Comparison of ENCODE assay signal across 25 cellular contexts in genomic region chr10:51685768-51686167, GRCh38. TPM values are rescaled to one million over a fixed set of nuclear protein-coding genes. Genes with fewer than 3 reads are reported as not detected.
A peak's percentile ranks its signal among the peaks of the same experiment; 100 is the strongest.
DNase-seq lines count a peak whose midpoint lies in the region; ATAC-seq, FAIRE-seq and TF ChIP-seq lines count a peak whose summit lies in the region.
"Had no signal": no experiment of that assay in that cellular context is flagged by ENCODE, and none has a peak within 500 bp of the region (broad histone marks: within the 10 kb centered on the region; RNA-seq: fewer than 3 reads in every experiment).

No MANE protein-coding gene starts in this region.

- H3K27me3 ChIP-seq in GM23248 (replicated peaks; ENCODE audit: insufficient read depth) (no peaks in the 10 kb centered on the region), PC-3 (ENCODE audit: low read length) (no peaks in the 10 kb centered on the region), bronchial epithelial cell (ENCODE audit: control insufficient read depth, insufficient read depth, low read length) (no peaks in the 10 kb centered on the region), osteoblast (ENCODE audit: insufficient read depth, low read length) (no peaks in the 10 kb centered on the region), testis (no peaks in the 10 kb centered on the region), H9 (ENCODE audit: insufficient read depth, low read length) (no peaks in the 10 kb centered on the region)
- H3K27me3 ChIP-seq: heart left ventricle, suprapubic skin, vagina had no signal

- no TSS peak for BruUV-seq in PC-3 (replicated peaks; lab: Mats Ljungman, UMichigan)

- H3K4ac ChIP-seq in H9 (ENCODE audit: low read depth, low read length): no peak overlapping the region

- in situ Hi-C loops in GM23248 (cut with MboI): no loop called here

- no peak overlapping the region for H3K4me2 ChIP-seq in GM23248 (ENCODE audit: unreplicated experiment)
- H3K4me2 ChIP-seq in PC-3 (ENCODE audit: low read length): peak overlapping the region; percentile 11; the same call in 1 of the 2 replicates
- no peak overlapping the region for H3K4me2 ChIP-seq in osteoblast (ENCODE audit: insufficient read depth, low read length)
- H3K4me2 ChIP-seq in H9 (ENCODE audit: insufficient read depth, insufficient read length, low read length): no peak overlapping the region

- peak; percentile 64 for ATAC-seq in PC-3
- ATAC-seq in GM21717 (IDR thresholded peaks at IDR 0.05; ENCODE audit: unreplicated experiment): no peak
- ATAC-seq: activated CD4-positive, CD25-positive, alpha-beta regulatory T cell treated with anti-CD3 and anti-CD28 coated beads, Interleukin-2, amount 50 U/mL, for 24 hours; heart left ventricle; K562; left lobe of liver; stimulated activated memory B cell treated with anti-CD40 and anti-IgM and Interleukin-4, amounts not matched to agents 10 μg/mL and 1 μg/mL and 100 μg/mL, for 72 hours had no signal

- H4K5ac ChIP-seq in H9 (ENCODE audit: insufficient read length, low read depth, low read length): no peak overlapping the region

- CTCF ChIA-PET in PC-3 (lab: Charles Lee): no interaction called here

- H4K91ac ChIP-seq in H9 (ENCODE audit: insufficient read length, low read depth, low read length): no peak overlapping the region

- H3K27ac Mint-ChIP-seq in H9: peak overlapping the region in 1 of 3 experiments; percentile 71; a peak in 1 of 7 replicates
- H3K27ac Mint-ChIP-seq: activated T-cell treated with anti-CD3 and anti-CD28 coated beads, Interleukin-2, amount 50 U/mL, for 24 hours; progenitor cell of endocrine pancreas; stimulated activated memory B cell treated with anti-CD40 and anti-IgM and Interleukin-4, amounts not matched to agents 10 μg/mL and 1 μg/mL and 100 μg/mL, for 72 hours had no signal

- no peak overlapping the region for H2AK5ac ChIP-seq in H9 (ENCODE audit: insufficient read length, low read length)

- H2BK12ac ChIP-seq in H9 (ENCODE audit: insufficient read length, low read depth, low read length): no peak overlapping the region

- no peak overlapping the region for H3K14ac ChIP-seq in H9 (ENCODE audit: insufficient read depth, low read length)

- peak; percentile 59 for DNase-seq in GM23248
- DNase-seq in PC-3: peak; percentile 93
- peak; percentile 49 for DNase-seq in bronchial epithelial cell (ENCODE audit: low read depth)
- DNase-seq in osteoblast (ENCODE audit: insufficient read length, low spot score, missing footprints): peak; percentile 3
- no peak for DNase-seq in testis
- DNase-seq in H9: no peak
- DNase-seq: activated CD8-positive, alpha-beta memory T cell treated with anti-CD3 and anti-CD28 coated beads for 24 hours; activated naive CD4-positive, alpha-beta T cell; activated T-cell treated with anti-CD3 and anti-CD28 coated beads, Interleukin-2, amount 50 U/mL, for 24 hours; central memory CD4-positive, alpha-beta T cell; H7; heart left ventricle; midbrain; NCI-H2081; stimulated activated CD4-positive, alpha-beta T cell treated with anti-CD3 and anti-CD28 coated beads, Interleukin-1b, Interleukin-23, amount 100 ng/mL, for 48 hours; T1000 had no signal

- POLR2A ChIA-PET in PC-3 (lab: Charles Lee; ENCODE audit: unreplicated experiment): no interaction called here

- H2BK120ac ChIP-seq in H9 (ENCODE audit: low read depth, low read length, poor library complexity, severe bottlenecking): no peak overlapping the region

- H3K4me1 ChIP-seq in GM23248 (ENCODE audit: insufficient read depth): peaks cover 15% of the 10 kb centered on the region
- H3K4me1 ChIP-seq in PC-3 (ENCODE audit: insufficient read depth, low read length): peaks cover 43% of the 10 kb centered on the region
- H3K4me1 ChIP-seq in osteoblast (ENCODE audit: insufficient read depth, low read length): no peaks in the 10 kb centered on the region
- no peaks in the 10 kb centered on the region for H3K4me1 ChIP-seq in testis
- H3K4me1 ChIP-seq in H9 (ENCODE audit: insufficient read depth, low read length): no peaks in the 10 kb centered on the region
- H3K4me1 ChIP-seq: suprapubic skin, vagina had no signal

- H3K79me1 ChIP-seq in H9 (ENCODE audit: insufficient read depth, low read depth, low read length, poor library complexity, severe bottlenecking): no peaks in the 10 kb centered on the region

- H3K36me3 Mint-ChIP-seq in H9 (ENCODE audit: insufficient read depth in 1 of 3, low read depth in 3 of 3): peaks cover 2 to 12% (median 4%) of the 10 kb centered on the region in 3 experiments; a peak in 5 of 7 replicates
- H3K36me3 Mint-ChIP-seq: stimulated activated memory B cell treated with anti-CD40 and anti-IgM and Interleukin-4, amounts not matched to agents 10 μg/mL and 1 μg/mL and 100 μg/mL, for 72 hours had no signal

- H4K20me1 ChIP-seq in GM23248 (ENCODE audit: insufficient read depth) (no peaks in the 10 kb centered on the region), PC-3 (ENCODE audit: low read length) (no peaks in the 10 kb centered on the region), osteoblast (ENCODE audit: insufficient read depth, low read length) (no peaks in the 10 kb centered on the region), H9 (ENCODE audit: control insufficient read depth, insufficient read depth, insufficient read length) (no peaks in the 10 kb centered on the region)

- H2BK20ac ChIP-seq in H9 (ENCODE audit: low read depth, low read length, poor library complexity, severe bottlenecking): no peak overlapping the region

- H3K9ac ChIP-seq in GM23248: no peak overlapping the region
- H3K9ac ChIP-seq in PC-3 (ENCODE audit: low read length): no peak overlapping the region
- H3K9ac ChIP-seq in H9 (ENCODE audit: extremely low read depth, insufficient read length, low read length): no peak overlapping the region

- no peak overlapping the region for H3T11ph ChIP-seq in H9 (ENCODE audit: low read length)

- no peak for FAIRE-seq in bronchial epithelial cell (lab: Jason Lieb, UNC)
- FAIRE-seq: K562 had no signal

- H3K23me2 ChIP-seq in H9 (ENCODE audit: insufficient read length, low read depth, low read length, poor library complexity, severe bottlenecking): no peaks in the 10 kb centered on the region

- H3K9me2 ChIP-seq in GM23248 (ENCODE audit: insufficient read depth) (no peaks in the 10 kb centered on the region), PC-3 (replicated peaks; ENCODE audit: low read length) (no peaks in the 10 kb centered on the region)

- H3K23ac ChIP-seq in H9 (ENCODE audit: insufficient read length, low read depth, low read length): no peak overlapping the region

- intact Hi-C loops in PC-3 (cut with micrococcal nuclease): no loop called here
- intact Hi-C loops in testis (cut with DNase I; ENCODE audit: low total_unique reads): no loop called here

- no peak for TF ChIP-seq POLR2A in testis (IDR thresholded peaks at IDR 0.05)

- whole genome bisulfite sequencing in GM23248 (ENCODE audit: low coverage in 1 of 2, low lambda C conversion rate in 2 of 2, missing lambda C conversion rate in 2 of 2), 2 experiments: 92 to 97% methylated on average over 2 of the region's 2 CpGs
- 92 to 94% methylated on average over 2 of the region's 2 CpGs for WGBS in testis, 2 donors
- WGBS in H9 (ENCODE audit: extremely low coverage, insufficient read length, low lambda C conversion rate): no CpG with 5 or more reads among the region's 2 CpGs

- TF ChIP-seq CTCF in PC-3 (conservative IDR thresholded peaks at IDR 0.05; ENCODE audit: low read depth, low read length) (no peak), bronchial epithelial cell (IDR thresholded peaks at IDR 0.05; ENCODE audit: insufficient read depth, low read length, severe bottlenecking) (no peak), osteoblast (IDR thresholded peaks at IDR 0.05; ENCODE audit: extremely low read depth, low read depth, low read length) (no peak), testis (IDR thresholded peaks at IDR 0.05) (no peak), H9 (conservative IDR thresholded peaks at IDR 0.05) (no peak)

- H3K9me3 ChIP-seq in GM23248 (ENCODE audit: low read depth) (no peaks in the 10 kb centered on the region), PC-3 (ENCODE audit: low read length) (no peaks in the 10 kb centered on the region), osteoblast (ENCODE audit: low read depth, low read length) (no peaks in the 10 kb centered on the region), testis (no peaks in the 10 kb centered on the region), H9 (ENCODE audit: control insufficient read depth, low read depth, low read length) (no peaks in the 10 kb centered on the region)
- H3K9me3 ChIP-seq: heart left ventricle, suprapubic skin, vagina had no signal

- H2AFZ ChIP-seq in GM23248 (no peak overlapping the region), PC-3 (ENCODE audit: low read length) (no peak overlapping the region), osteoblast (ENCODE audit: low read length) (no peak overlapping the region), H9 (ENCODE audit: low read length) (no peak overlapping the region)

- H3F3A ChIP-seq in GM23248 (ENCODE audit: insufficient read depth): peaks cover 7% of the 10 kb centered on the region
- H3F3A ChIP-seq in PC-3 (ENCODE audit: low read length, unreplicated experiment): no peaks in the 10 kb centered on the region

- peaks cover 0 to 11% of the 10 kb centered on the region in 2 experiments; a peak in 3 of 4 replicates for H3K4me1 Mint-ChIP-seq in H9
- H3K4me1 Mint-ChIP-seq: neural crest cell; stimulated activated memory B cell treated with anti-CD40 and anti-IgM and Interleukin-4, amounts not matched to agents 10 μg/mL and 1 μg/mL and 100 μg/mL, for 72 hours had no signal

- H3K9me3 Mint-ChIP-seq in H9: peaks cover 5 to 7% of the 10 kb centered on the region in 2 experiments; a peak in 4 of 5 replicates

- H3K18ac ChIP-seq in H9 (ENCODE audit: insufficient read length, low read depth, low read length): no peak overlapping the region

- no peaks in the 10 kb centered on the region for H3K27me3 Mint-ChIP-seq in H9 (ENCODE audit: low read depth)
- H3K27me3 Mint-ChIP-seq: progenitor cell of endocrine pancreas had no signal

- no peak overlapping the region for H2BK5ac ChIP-seq in H9 (ENCODE audit: insufficient read length, low read length)

- H3K4me3 Mint-ChIP-seq in H9: no peak overlapping the region
- H3K4me3 Mint-ChIP-seq: activated T-cell treated with anti-CD3 and anti-CD28 coated beads, Interleukin-2, amount 50 U/mL, for 24 hours; neural crest cell; stimulated activated memory B cell treated with anti-CD40 and anti-IgM and Interleukin-4, amounts not matched to agents 10 μg/mL and 1 μg/mL and 100 μg/mL, for 72 hours had no signal

- H3K36me3 ChIP-seq in GM23248 (ENCODE audit: low read depth) (no peaks in the 10 kb centered on the region), PC-3 (ENCODE audit: low read depth, low read length) (no peaks in the 10 kb centered on the region), bronchial epithelial cell (ENCODE audit: control insufficient read depth, insufficient read depth, low read length) (no peaks in the 10 kb centered on the region), osteoblast (ENCODE audit: insufficient read depth, low read length) (no peaks in the 10 kb centered on the region), testis (ENCODE audit: low read depth, missing control alignments) (no peaks in the 10 kb centered on the region)
- H3K36me3 ChIP-seq: heart left ventricle, suprapubic skin, vagina had no signal

- H3K56ac ChIP-seq in H9 (ENCODE audit: insufficient read length, low read depth, low read length): no peak overlapping the region

- no peak overlapping the region for H2BK15ac ChIP-seq in H9 (ENCODE audit: low read depth, low read length)

- no peaks in the 10 kb centered on the region for H3K79me2 ChIP-seq in GM23248 (ENCODE audit: insufficient read depth)
- no peaks in the 10 kb centered on the region for H3K79me2 ChIP-seq in PC-3 (ENCODE audit: low read length)
- H3K79me2 ChIP-seq in osteoblast (ENCODE audit: insufficient read depth, low read length): no peaks in the 10 kb centered on the region
- no peaks in the 10 kb centered on the region for H3K79me2 ChIP-seq in H9 (ENCODE audit: insufficient read depth, low read length)

- H4K8ac ChIP-seq in H9 (replicated peaks; ENCODE audit: insufficient read length, low read depth, low read length): no peak overlapping the region

- H3K27ac ChIP-seq in GM23248 (no peak overlapping the region), PC-3 (ENCODE audit: low read length) (no peak overlapping the region), osteoblast (ENCODE audit: low read depth, low read length) (no peak overlapping the region), testis (no peak overlapping the region), H9 (ENCODE audit: insufficient read length, low read depth, low read length) (no peak overlapping the region)
- H3K27ac ChIP-seq: heart left ventricle, suprapubic skin, vagina had no signal

- no peak overlapping the region for H3K4me3 ChIP-seq in GM23248
- H3K4me3 ChIP-seq in PC-3 (ENCODE audit: low read length): no peak overlapping the region
- no peak overlapping the region for H3K4me3 ChIP-seq in bronchial epithelial cell (ENCODE audit: low read depth, low read length)
- H3K4me3 ChIP-seq in osteoblast (ENCODE audit: insufficient read depth, low read length): no peak overlapping the region
- no peak overlapping the region for H3K4me3 ChIP-seq in testis
- H3K4me3 ChIP-seq: heart left ventricle, K562, suprapubic skin, vagina had no signal

RNA-seq across cellular contexts. Expression of gene CSTF2T, which starts 13.6 kb away (rescaled TPM):
- 16.9 and 19.9 TPM in 2 replicates for total RNA-seq in GM23248 (2014; rRNA removed; shearing (Covaris generic))
- polyA plus RNA-seq in GM23248 (2016; fragmentation: Nextera tagmentation; extraction: Ambion mirVana) (7.6 and 7.9 TPM in 2 replicates), testis (ENCODE audit: insufficient read depth, low read depth, low replicate concordance) (21.8 TPM)
- total RNA-seq in PC-3 (2014; rRNA removed) (41.7 and 45.2 TPM in 2 replicates), bronchial epithelial cell (11.3 and 13.3 TPM in 2 replicates), osteoblast (13.0 and 14.8 TPM in 2 replicates), testis (10 to 100 TPM; 15.6 to 19.0 TPM), H9 (2021) (41.3 and 42.1 TPM in 2 replicates)

Comparison
In these comparisons a context has a peak if more than half of its experiments do, and no peak if none do; other contexts are left out.
1. DNase-seq: peak in GM23248 (single experiment), PC-3 (single experiment), bronchial epithelial cell (single experiment) and osteoblast (single experiment); none in testis (single experiment) and H9 (single experiment).